In genomic region chr11:71120346-71120963, GRCh38 we compare ENCODE assay signal across 11 cellular contexts.
DNase-seq lines count a peak whose midpoint lies in the region; ATAC-seq, FAIRE-seq and TF ChIP-seq lines count a peak whose summit lies in the region.
"Had no signal": no experiment of that assay in that cellular context is flagged by ENCODE, and none has a peak within 500 bp of the region (broad histone marks: within the 10 kb centered on the region; RNA-seq: fewer than 3 reads in every experiment).

No MANE protein-coding gene starts in this region.

- peak; percentile 78 for ATAC-seq in PC-3
- ATAC-seq in naive thymus-derived CD4-positive, alpha-beta T cell: no peak
- no peak for ATAC-seq in psoas muscle
- ATAC-seq: stimulated activated effector memory CD8-positive, alpha-beta T cell treated with anti-CD3 and anti-CD28 coated beads, Interleukin-12 subunit alpha, Interleukin-12 subunit beta, amount 100 ng/mL, for 72 hours had no signal

- intact Hi-C loops in PC-3 (cut with micrococcal nuclease): loop anchor here (1.0 to 2.0 kb wide), 2 partner anchors 131 to 208 kb away; no protein-coding TSS in a partner anchor
- intact Hi-C loops in naive thymus-derived CD4-positive, alpha-beta T cell (cut with micrococcal nuclease): no loop called here
- intact Hi-C loops in psoas muscle (cut with DNase I): no loop called here

- POLR2A ChIA-PET in PC-3 (lab: Charles Lee; ENCODE audit: unreplicated experiment): no interaction called here
- POLR2A ChIA-PET in naive thymus-derived CD4-positive, alpha-beta T cell (lab: Charles Lee): no interaction called here

- H3K9ac ChIP-seq in PC-3 (ENCODE audit: low read length) (no peak overlapping the region), keratinocyte (ENCODE audit: control insufficient read depth, extremely low read depth, insufficient read depth, low read length) (no peak overlapping the region)

- dilution Hi-C loops in keratinocyte (cut with MboI; ENCODE audit: extremely low pct_ligation_motif_present, low sequenced_read_pairs): no loop called here

- H3K27me3 ChIP-seq in PC-3 (ENCODE audit: low read length): no peaks in the 10 kb centered on the region
- peaks cover 3% of the 10 kb centered on the region for H3K27me3 ChIP-seq in keratinocyte (ENCODE audit: control insufficient read depth, extremely low read depth, insufficient read depth, low read length)
- H3K27me3 ChIP-seq in naive thymus-derived CD4-positive, alpha-beta T cell (ENCODE audit: control insufficient read depth in 2 of 2, insufficient read depth in 2 of 2, low read length in 2 of 2): no peaks in the 10 kb centered on the region
- H3K27me3 ChIP-seq in psoas muscle (ENCODE audit: insufficient read depth in 3 of 3, low read length in 2 of 3): peaks cover 0 to 4% (median 1%) of the 10 kb centered on the region in 3 donors

- no peaks in the 10 kb centered on the region for H3K9me2 ChIP-seq in PC-3 (replicated peaks; ENCODE audit: low read length)

- no peaks in the 10 kb centered on the region for H3K36me3 ChIP-seq in PC-3 (ENCODE audit: low read depth, low read length)
- no peaks in the 10 kb centered on the region for H3K36me3 ChIP-seq in keratinocyte (ENCODE audit: control insufficient read depth in 2 of 2, extremely low read depth in 1 of 2, insufficient read depth in 2 of 2, low read length in 2 of 2)
- no peaks in the 10 kb centered on the region for H3K36me3 ChIP-seq in naive thymus-derived CD4-positive, alpha-beta T cell (ENCODE audit: control insufficient read depth in 2 of 3, insufficient read depth in 3 of 3, low read length in 3 of 3)
- no peaks in the 10 kb centered on the region for H3K36me3 ChIP-seq in psoas muscle (ENCODE audit: insufficient read depth in 1 of 2, low read depth in 1 of 2)
- H3K36me3 ChIP-seq: neutrophil had no signal

- DNase-seq in AG09309 (ENCODE audit: low read depth) (no peak), HFFc6 (peak; percentile 1), PC-3 (peak; percentile 67), keratinocyte (ENCODE audit: low read depth, low spot score) (no peak), psoas muscle (no peak), Kasumi-1 (lab: John Stamatoyannopoulos, UW) (no peak), coronary artery (ENCODE audit: low spot score) (no peak)
- no peak for DNase-seq in naive thymus-derived CD4-positive, alpha-beta T cell

- CTCF ChIA-PET in PC-3 (lab: Charles Lee): interaction anchor here (0.8 to 1.0 kb wide), 4 partner anchors 33 to 252 kb away, joined by 4 to 19 read pairs (median 4); partner anchors contain the start of gene SHANK2
- CTCF ChIA-PET in naive thymus-derived CD4-positive, alpha-beta T cell (lab: Charles Lee): no interaction called here

- H3K27ac Mint-ChIP-seq in HFFc6: no peak overlapping the region
- no peak overlapping the region for H3K27ac Mint-ChIP-seq in naive thymus-derived CD4-positive, alpha-beta T cell
- H3K27ac Mint-ChIP-seq: stimulated activated effector memory CD8-positive, alpha-beta T cell treated with anti-CD3 and anti-CD28 coated beads, Interleukin-12 subunit alpha, Interleukin-12 subunit beta, amount 100 ng/mL, for 72 hours had no signal

- no peaks in the 10 kb centered on the region for H3K4me1 Mint-ChIP-seq in HFFc6 (ENCODE audit: low read depth)
- no peaks in the 10 kb centered on the region for H3K4me1 Mint-ChIP-seq in naive thymus-derived CD4-positive, alpha-beta T cell
- H3K4me1 Mint-ChIP-seq: stimulated activated effector memory CD8-positive, alpha-beta T cell treated with anti-CD3 and anti-CD28 coated beads, Interleukin-12 subunit alpha, Interleukin-12 subunit beta, amount 100 ng/mL, for 72 hours had no signal

- H3K4me3 ChIP-seq in AG09309 (ENCODE audit: control insufficient read depth, low read depth, low read length) (no peak overlapping the region), PC-3 (ENCODE audit: low read length) (no peak overlapping the region), keratinocyte (ENCODE audit: control insufficient read depth in 2 of 3, extremely low read depth in 1 of 3, insufficient read depth in 2 of 3, low read depth in 1 of 3, low read length in 3 of 3) (no peak overlapping the region), psoas muscle (no peak overlapping the region), coronary artery (no peak overlapping the region)
- no peak overlapping the region for H3K4me3 ChIP-seq in naive thymus-derived CD4-positive, alpha-beta T cell (ENCODE audit: low read length)

- H2AFZ ChIP-seq in PC-3 (ENCODE audit: low read length): no peak overlapping the region
- H2AFZ ChIP-seq in keratinocyte (ENCODE audit: control insufficient read depth, low read length): no peak overlapping the region

- FAIRE-seq in keratinocyte (lab: Jason Lieb, UNC): no peak
- FAIRE-seq: G401.6 had no signal

- H3K9me3 ChIP-seq in PC-3 (ENCODE audit: low read length) (no peaks in the 10 kb centered on the region), keratinocyte (ENCODE audit: control insufficient read depth, low read depth, low read length) (no peaks in the 10 kb centered on the region), psoas muscle (no peaks in the 10 kb centered on the region)
- H3K9me3 ChIP-seq in naive thymus-derived CD4-positive, alpha-beta T cell (ENCODE audit: control insufficient read depth in 2 of 3, low read length in 3 of 3): no peaks in the 10 kb centered on the region
- H3K9me3 ChIP-seq: neutrophil had no signal

- H3K4me1 ChIP-seq in PC-3 (ENCODE audit: insufficient read depth, low read length) (0 out of 2 replicates have a peak, but pooled peaks cover 7% of the 10 kb centered on the region), keratinocyte (ENCODE audit: control insufficient read depth, extremely low read depth, insufficient read depth, low read length) (no peaks in the 10 kb centered on the region), psoas muscle (no peaks in the 10 kb centered on the region)
- no peaks in the 10 kb centered on the region for H3K4me1 ChIP-seq in naive thymus-derived CD4-positive, alpha-beta T cell (ENCODE audit: control insufficient read depth in 2 of 2, insufficient read depth in 2 of 2, low read length in 2 of 2)

- H3K27me3 Mint-ChIP-seq in HFFc6 (ENCODE audit: insufficient read depth): peaks cover 6% of the 10 kb centered on the region
- H3K27me3 Mint-ChIP-seq in naive thymus-derived CD4-positive, alpha-beta T cell: peaks cover 2 to 27% (median 9%) of the 10 kb centered on the region in 5 donors

- H4K20me1 ChIP-seq in PC-3 (ENCODE audit: low read length) (no peaks in the 10 kb centered on the region), keratinocyte (ENCODE audit: control insufficient read depth, extremely low read depth, insufficient read depth, low read length) (no peaks in the 10 kb centered on the region)

- peaks cover 21% of the 10 kb centered on the region; the same call in 1 of the 2 replicates for H3K9me3 Mint-ChIP-seq in HFFc6
- peaks cover 3 to 16% (median 5%) of the 10 kb centered on the region in 11 donors for H3K9me3 Mint-ChIP-seq in naive thymus-derived CD4-positive, alpha-beta T cell
- H3K9me3 Mint-ChIP-seq: stimulated activated effector memory CD8-positive, alpha-beta T cell treated with anti-CD3 and anti-CD28 coated beads, Interleukin-12 subunit alpha, Interleukin-12 subunit beta, amount 100 ng/mL, for 72 hours had no signal

- no TSS peak for BruUV-seq in PC-3 (replicated peaks; lab: Mats Ljungman, UMichigan)

- peak; percentile 12 for TF ChIP-seq CTCF in AG09309 (IDR thresholded peaks at IDR 0.05; ENCODE audit: control insufficient read depth, insufficient read depth, low read depth, low read length, missing control alignments)
- no peak for TF ChIP-seq CTCF in HFFc6 (IDR thresholded peaks at IDR 0.05)
- TF ChIP-seq CTCF in PC-3 (conservative IDR thresholded peaks at IDR 0.05; ENCODE audit: low read depth, low read length): peak; percentile 69
- TF ChIP-seq CTCF in keratinocyte (optimal IDR thresholded peaks at IDR 0.05 in 1 of 3, IDR thresholded peaks at IDR 0.05 in 1 of 3, conservative IDR thresholded peaks at IDR 0.05 in 1 of 3; ENCODE audit: extremely low read depth in 1 of 3, insufficient read depth in 2 of 3, low read length in 3 of 3): peak; percentile 36 to 58 (median 56)
- TF ChIP-seq CTCF in psoas muscle (IDR thresholded peaks at IDR 0.05): no peak
- no peak for TF ChIP-seq CTCF in coronary artery (IDR thresholded peaks at IDR 0.05)

- no peak overlapping the region for H3K4me3 Mint-ChIP-seq in HFFc6
- no peak overlapping the region for H3K4me3 Mint-ChIP-seq in naive thymus-derived CD4-positive, alpha-beta T cell
- H3K4me3 Mint-ChIP-seq: stimulated activated effector memory CD8-positive, alpha-beta T cell treated with anti-CD3 and anti-CD28 coated beads, Interleukin-12 subunit alpha, Interleukin-12 subunit beta, amount 100 ng/mL, for 72 hours had no signal

- no peak overlapping the region for H3K27ac ChIP-seq in PC-3 (ENCODE audit: low read length)
- H3K27ac ChIP-seq in keratinocyte (ENCODE audit: control insufficient read depth, insufficient read depth, low read length): no peak overlapping the region
- H3K27ac ChIP-seq in naive thymus-derived CD4-positive, alpha-beta T cell (ENCODE audit: low read depth, low read length): no peak overlapping the region
- no peak overlapping the region for H3K27ac ChIP-seq in psoas muscle
- H3K27ac ChIP-seq in coronary artery: no peak overlapping the region
- H3K27ac ChIP-seq: neutrophil had no signal

- H3K4me2 ChIP-seq in PC-3 (ENCODE audit: low read length) (no peak overlapping the region), keratinocyte (ENCODE audit: control insufficient read depth, extremely low read depth, insufficient read depth, low read depth, low read length) (no peak overlapping the region)

- 14 to 22% (median 16%) methylated on average over 8 of the region's 8 CpGs for WGBS in psoas muscle, 3 donors

- H3K36me3 Mint-ChIP-seq in HFFc6 (ENCODE audit: low read depth): peaks cover 6% of the 10 kb centered on the region; the same call in 1 of the 2 replicates
- H3K36me3 Mint-ChIP-seq in naive thymus-derived CD4-positive, alpha-beta T cell: no peaks in the 10 kb centered on the region
- H3K36me3 Mint-ChIP-seq: stimulated activated effector memory CD8-positive, alpha-beta T cell treated with anti-CD3 and anti-CD28 coated beads, Interleukin-12 subunit alpha, Interleukin-12 subunit beta, amount 100 ng/mL, for 72 hours had no signal

- no peaks in the 10 kb centered on the region for H3K79me2 ChIP-seq in PC-3 (ENCODE audit: low read length)
- H3K79me2 ChIP-seq in keratinocyte (ENCODE audit: control insufficient read depth, insufficient read depth, low read length): no peaks in the 10 kb centered on the region

- no peaks in the 10 kb centered on the region for H3F3A ChIP-seq in PC-3 (ENCODE audit: low read length, unreplicated experiment)

- H3K9me1 ChIP-seq in keratinocyte (ENCODE audit: control insufficient read depth, extremely low read depth, insufficient read depth, low read length): no peaks in the 10 kb centered on the region

Comparison
In these comparisons a context has a peak if more than half of its experiments do, and no peak if none do; other contexts are left out.
1. DNase-seq: peak in HFFc6 (single experiment) and PC-3 (single experiment); none in AG09309 (single experiment), keratinocyte (single experiment), naive thymus-derived CD4-positive, alpha-beta T cell (0 of 9), psoas muscle (0 of 2), Kasumi-1 (0 of 2) and coronary artery (single experiment).
2. CTCF ChIP-seq: peak in AG09309 (single experiment), PC-3 (single experiment) and keratinocyte (3 of 3); none in HFFc6 (single experiment), psoas muscle (single experiment) and coronary artery (single experiment).